8 cellular contexts compared by ENCODE assay signal in genomic region chr1:98662354-98662665, GRCh38. TPM values are rescaled to one million over a fixed set of nuclear protein-coding genes. Genes with fewer than 3 reads are reported as not detected.
A peak's percentile ranks its signal among the peaks of the same experiment; 100 is the strongest.
DNase-seq lines count a peak whose midpoint lies in the region; ATAC-seq and TF ChIP-seq lines count a peak whose summit lies in the region.

No MANE protein-coding gene starts in this region.

- CTCF ChIA-PET in SK-N-SH (lab: Yijun Ruan, JAX): interaction anchor here (0.6 to 1.4 kb wide), 4 partner anchors 9 to 194 kb away, joined by 3 to 6 read pairs (median 4); no protein-coding TSS in a partner anchor

- no peak for TF ChIP-seq RAD21 in SK-N-SH (IDR thresholded peaks at IDR 0.05; ENCODE audit: low read length)

- H3K9me2 ChIP-seq in SK-N-SH: no peaks in the 10 kb centered on the region

- TF ChIP-seq CTCF in SK-N-SH (IDR thresholded peaks at IDR 0.05) (no peak), fibroblast of the aortic adventitia (IDR thresholded peaks at IDR 0.05; ENCODE audit: insufficient read depth, low read length) (no peak)

- H3K27ac ChIP-seq in SK-N-SH (ENCODE audit: low read depth in 2 of 2, low read length in 1 of 2): peak overlapping the region; percentile 82 to 90

- H3K4me3 ChIP-seq in SK-N-SH (ENCODE audit: low read depth in 2 of 2, low read length in 1 of 2) (peak overlapping the region; percentile 83 to 93), fibroblast of the aortic adventitia (ENCODE audit: low read depth, low read length) (peak overlapping the region; percentile 87), neuron (ENCODE audit: low read length) (peak overlapping the region; percentile 84)

- peak overlapping the region; percentile 93 for H2AFZ ChIP-seq in SK-N-SH (ENCODE audit: low read depth)
- H2AFZ ChIP-seq in neuron (ENCODE audit: low read depth, low read length): peak overlapping the region; percentile 98

- peaks cover 0 to 5% of the 10 kb centered on the region in 2 experiments for H3K36me3 ChIP-seq in SK-N-SH (replicated peaks in 1 of 2; ENCODE audit: control insufficient read depth in 1 of 2, insufficient read depth in 2 of 2, low read length in 1 of 2)
- H3K36me3 ChIP-seq in neuron (ENCODE audit: insufficient read depth, low read length): no peaks in the 10 kb centered on the region

- DNase-seq in SK-N-SH: no peak
- peak; percentile 67 for DNase-seq in fibroblast of the aortic adventitia (ENCODE audit: low read depth)
- DNase-seq in middle frontal gyrus (ENCODE audit: extremely low spot score, low spot score): no peak

- POLR2A ChIA-PET in SK-N-SH (lab: Yijun Ruan, JAX): interaction anchor here (1.2 kb wide), 2 partner anchors 8 to 10 kb away, joined by 3 to 5 read pairs; no protein-coding TSS in a partner anchor

- no peak for TF ChIP-seq EP300 in SK-N-SH (IDR thresholded peaks at IDR 0.05; ENCODE audit: borderline replicate concordance in 1 of 2, low read depth in 1 of 2, low read length in 1 of 2)

- H3K27me3 ChIP-seq in SK-N-SH (ENCODE audit: insufficient read depth) (no peaks in the 10 kb centered on the region), neuron (ENCODE audit: insufficient read depth, low read length) (no peaks in the 10 kb centered on the region)

- H3K79me2 ChIP-seq in SK-N-SH (ENCODE audit: insufficient read depth): peaks cover 50% of the 10 kb centered on the region

- H3K9ac ChIP-seq in SK-N-SH: peak overlapping the region; percentile 87

- WGBS in SK-N-SH (ENCODE audit: low lambda C conversion rate): 2% methylated on average over 6 of the region's 6 CpGs

- H3K4me1 ChIP-seq in SK-N-SH (ENCODE audit: control insufficient read depth in 1 of 2, insufficient read depth in 2 of 2, low read depth in 1 of 2, low read length in 1 of 2): peaks cover 0 to 13% of the 10 kb centered on the region in 2 experiments; a peak in 2 of 4 replicates
- H3K4me1 ChIP-seq in neuron (ENCODE audit: insufficient read depth, low read length): peaks cover 10% of the 10 kb centered on the region

- ATAC-seq in GM21447 (IDR thresholded peaks at IDR 0.05; ENCODE audit: unreplicated experiment) (peak; percentile 4), GM19324 (IDR thresholded peaks at IDR 0.05; ENCODE audit: low FRiP score, unreplicated experiment) (no peak), GM19328 (IDR thresholded peaks at IDR 0.05; ENCODE audit: unreplicated experiment) (no peak), GM18867 (IDR thresholded peaks at IDR 0.05; ENCODE audit: unreplicated experiment) (no peak)

- H3K9me3 ChIP-seq in SK-N-SH (no peaks in the 10 kb centered on the region), neuron (ENCODE audit: low read length) (no peaks in the 10 kb centered on the region)

- peak overlapping the region; percentile 78 for H3K4me2 ChIP-seq in SK-N-SH

- H3F3A ChIP-seq in SK-N-SH (replicated peaks; ENCODE audit: insufficient read depth): peaks cover 15% of the 10 kb centered on the region

- no peaks in the 10 kb centered on the region; the same call in 1 of the 2 replicates for H4K20me1 ChIP-seq in SK-N-SH (ENCODE audit: insufficient read depth)

TF ChIP-seq in SK-N-SH, 30 proteins besides CTCF, POLR2A, EP300 and RAD21:
- no peak for TF ChIP-seq GABPA (IDR thresholded peaks at IDR 0.05; ENCODE audit: low read depth)
- TF ChIP-seq SIN3A (IDR thresholded peaks at IDR 0.05; ENCODE audit: borderline replicate concordance, low read depth, low read length): no peak
- TF ChIP-seq TCF12 (IDR thresholded peaks at IDR 0.05): 0 out of 2 replicates have a peak, but pooled peaks have one; percentile 8
- no peak for TF ChIP-seq FOSL2 (IDR thresholded peaks at IDR 0.05; ENCODE audit: borderline replicate concordance, low read depth)
- 0 out of 2 replicates have a peak, but pooled peaks have one; percentile 5 for TF ChIP-seq NFIC (IDR thresholded peaks at IDR 0.05; ENCODE audit: borderline replicate concordance)
- no peak for TF ChIP-seq REST (IDR thresholded peaks at IDR 0.05; ENCODE audit: low read depth, low read length)
- no peak for TF ChIP-seq FOXJ3 (CRISPR knock-in tag; IDR thresholded peaks at IDR 0.05)
- no peak for TF ChIP-seq FOXM1 (IDR thresholded peaks at IDR 0.05; ENCODE audit: low read depth)
- TF ChIP-seq, protein P1, sequence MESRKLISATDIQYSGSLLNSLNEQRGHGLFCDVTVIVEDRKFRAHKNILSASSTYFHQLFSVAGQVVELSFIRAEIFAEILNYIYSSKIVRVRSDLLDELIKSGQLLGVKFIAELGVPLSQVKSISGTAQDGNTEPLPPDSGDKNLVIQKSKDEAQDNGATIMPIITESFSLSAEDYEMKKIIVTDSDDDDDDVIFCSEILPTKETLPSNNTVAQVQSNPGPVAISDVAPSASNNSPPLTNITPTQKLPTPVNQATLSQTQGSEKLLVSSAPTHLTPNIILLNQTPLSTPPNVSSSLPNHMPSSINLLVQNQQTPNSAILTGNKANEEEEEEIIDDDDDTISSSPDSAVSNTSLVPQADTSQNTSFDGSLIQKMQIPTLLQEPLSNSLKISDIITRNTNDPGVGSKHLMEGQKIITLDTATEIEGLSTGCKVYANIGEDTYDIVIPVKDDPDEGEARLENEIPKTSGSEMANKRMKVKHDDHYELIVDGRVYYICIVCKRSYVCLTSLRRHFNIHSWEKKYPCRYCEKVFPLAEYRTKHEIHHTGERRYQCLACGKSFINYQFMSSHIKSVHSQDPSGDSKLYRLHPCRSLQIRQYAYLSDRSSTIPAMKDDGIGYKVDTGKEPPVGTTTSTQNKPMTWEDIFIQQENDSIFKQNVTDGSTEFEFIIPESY (IDR thresholded peaks at IDR 0.05; ENCODE audit: borderline replicate concordance, low read depth): no peak

RNA-seq across cellular contexts. Expression of gene SNX7, which starts 0.8 kb away (rescaled TPM):
- polyA plus RNA-seq in SK-N-SH (2012; rRNA removed): 16.0 and 51.3 TPM in 2 replicates
- polyA plus RNA-seq in SK-N-SH (2012; cell fraction: cytosol; rRNA removed): 27.8 and 41.1 TPM in 2 replicates
- 3.1 and 7.6 TPM in 2 replicates for polyA plus RNA-seq in SK-N-SH (2012; cell fraction: nucleus; rRNA removed)
- total RNA-seq in fibroblast of the aortic adventitia (ENCODE audit: low replicate concordance): 80.3 and 83.0 TPM in 2 replicates
